17 cellular contexts compared by ENCODE assay signal in genomic region chr10:63169063-63169462, GRCh38. TPM values are rescaled to one million over a fixed set of nuclear protein-coding genes. Genes with fewer than 3 reads are reported as not detected.
DNase-seq lines count a peak whose midpoint lies in the region; ATAC-seq and TF ChIP-seq lines count a peak whose summit lies in the region.
"Had no signal": no experiment of that assay in that cellular context is flagged by ENCODE, and none has a peak within 500 bp of the region (broad histone marks: within the 10 kb centered on the region; RNA-seq: fewer than 3 reads in every experiment).

No MANE protein-coding gene starts in this region.

- H3K27me3 ChIP-seq in breast epithelium, result no peaks in the 10 kb centered on the region
- H3K27me3 ChIP-seq in mammary epithelial cell (ENCODE audit: insufficient read depth, low read length), result no peaks in the 10 kb centered on the region
- no peaks in the 10 kb centered on the region for H3K27me3 ChIP-seq in thyroid gland
- H3K27me3 ChIP-seq in spleen (replicated peaks in 1 of 7), result no peaks in the 10 kb centered on the region

- intact Hi-C loops in breast epithelium (cut with DNase I; ENCODE audit: low total_unique reads), result no loop called here
- intact Hi-C loops in mammary epithelial cell (cut with micrococcal nuclease), result no loop called here
- intact Hi-C loops in thyroid gland (cut with DNase I), result loop anchor here (5.0 kb wide), 1 partner anchor 553 kb away; no protein-coding TSS in a partner anchor
- intact Hi-C loops in spleen (cut with DNase I; ENCODE audit: low total_unique reads), result loop anchor here (5.0 kb wide), 1 partner anchor 553 kb away; no protein-coding TSS in a partner anchor

- peaks cover 42% of the 10 kb centered on the region for H3K4me1 Mint-ChIP-seq in activated T-helper 17 cell treated with anti-CD3 and anti-CD28 coated beads, Interleukin-2, amount 50 U/mL, for 72 hours
- H3K4me1 Mint-ChIP-seq in memory B cell, result peaks cover 12% of the 10 kb centered on the region
- peaks cover 5% of the 10 kb centered on the region for H3K4me1 Mint-ChIP-seq in glutamatergic neuron (ENCODE audit: low read depth, unreplicated experiment)

- H3K27ac ChIP-seq in breast epithelium (peak overlapping the region; percentile 23 to 36), mammary epithelial cell (ENCODE audit: insufficient read depth, low read depth, low read length) (no peak overlapping the region), thyroid gland (peak overlapping the region; percentile 8 to 28 (median 19)), spleen (peak overlapping the region in 4 of 8 donors; percentile 5 to 26 (median 8))
- H3K27ac ChIP-seq: GM23248 had no signal

- H3K4me2 ChIP-seq in mammary epithelial cell (ENCODE audit: insufficient read depth, low read depth, low read length), result no peak overlapping the region

- WGBS in mammary epithelial cell (ENCODE audit: low coverage, missing lambda C conversion rate), result 75% methylated on average over 2 of the region's 2 CpGs
- WGBS in thyroid gland, 2 donors, result 67 to 69% methylated on average over 2 of the region's 2 CpGs
- 75 to 85% (median 82%) methylated on average over 2 of the region's 2 CpGs for whole genome bisulfite sequencing in spleen, 5 donors

- dilution Hi-C loops in mammary epithelial cell (cut with HindIII; ENCODE audit: low sequenced_read_pairs), result loop anchor here (5.0 kb wide), 1 partner anchor 553 kb away; no protein-coding TSS in a partner anchor

- H3K4me1 ChIP-seq in breast epithelium (no peaks in the 10 kb centered on the region), mammary epithelial cell (ENCODE audit: insufficient read depth, low read length) (no peaks in the 10 kb centered on the region), thyroid gland (peaks cover 8 to 15% of the 10 kb centered on the region in 2 donors), spleen (peaks cover 3 to 43% (median 23%) of the 10 kb centered on the region in 6 donors)

- no peak overlapping the region for H3K4me3 ChIP-seq in breast epithelium
- H3K4me3 ChIP-seq in mammary epithelial cell (replicated peaks in 1 of 3; ENCODE audit: insufficient read depth in 1 of 3, low read depth in 2 of 3, low read length in 3 of 3), result no peak overlapping the region
- no peak overlapping the region for H3K4me3 ChIP-seq in thyroid gland (replicated peaks in 1 of 3)
- no peak overlapping the region for H3K4me3 ChIP-seq in spleen
- H3K4me3 ChIP-seq: GM12878, GM23248 had no signal

- CTCF ChIA-PET in mammary epithelial cell (lab: Charles Lee; ENCODE audit: low non-redundant PET), result no interaction called here

- DNase-seq in breast epithelium (ENCODE audit: low spot score in 2 of 2) (no peak), mammary epithelial cell (no peak), memory B cell (ENCODE audit: low spot score in 2 of 2) (no peak), thyroid gland (no peak), foreskin melanocyte (no peak), glutamatergic neuron (no peak), spleen (no peak)
- DNase-seq: Calu3, caudate nucleus, foreskin fibroblast, GM23248, NCI-H2081 treated with DMSO at 0.1 percent for 48 hours, NCI-H82, substantia nigra had no signal

- BruUV-seq in mammary epithelial cell (replicated peaks; lab: Mats Ljungman, UMichigan), result no TSS peak

- TF ChIP-seq CTCF in breast epithelium (IDR thresholded peaks at IDR 0.05) (no peak), mammary epithelial cell (conservative IDR thresholded peaks at IDR 0.05 in 1 of 2, IDR thresholded peaks at IDR 0.05 in 1 of 2; ENCODE audit: extremely low read depth in 1 of 2, insufficient read depth in 1 of 2, low read depth in 1 of 2, low read length in 2 of 2) (no peak), thyroid gland (IDR thresholded peaks at IDR 0.05) (no peak), glutamatergic neuron (IDR thresholded peaks at IDR 0.05; ENCODE audit: partially characterized antibody, unreplicated experiment) (no peak), spleen (IDR thresholded peaks at IDR 0.05 in 8 of 11, conservative IDR thresholded peaks at IDR 0.05 in 3 of 11) (no peak)

- H2AFZ ChIP-seq in mammary epithelial cell (ENCODE audit: low read depth, low read length), result no peak overlapping the region
- H2AFZ ChIP-seq: GM23248 had no signal

- peak overlapping the region; percentile 76 for H3K27ac Mint-ChIP-seq in activated T-helper 17 cell treated with anti-CD3 and anti-CD28 coated beads, Interleukin-2, amount 50 U/mL, for 72 hours
- H3K27ac Mint-ChIP-seq in memory B cell (peak overlapping the region; percentile 75), glutamatergic neuron (ENCODE audit: unreplicated experiment) (no peak overlapping the region)

- ATAC-seq in activated T-helper 17 cell treated with anti-CD3 and anti-CD28 coated beads, Interleukin-2, amount 50 U/mL, for 72 hours (replicated peaks), result no peak
- no peak for ATAC-seq in memory B cell (ENCODE audit: low read depth)
- ATAC-seq: GM12878 had no signal

- TF ChIP-seq POLR2A in breast epithelium (IDR thresholded peaks at IDR 0.05) (no peak), thyroid gland (IDR thresholded peaks at IDR 0.05) (no peak), spleen (IDR thresholded peaks at IDR 0.05) (no peak)

- H4K20me1 ChIP-seq in mammary epithelial cell (ENCODE audit: insufficient read depth, low read length), result no peaks in the 10 kb centered on the region

- H3K36me3 ChIP-seq in breast epithelium (no peaks in the 10 kb centered on the region), mammary epithelial cell (ENCODE audit: insufficient read depth, low read length) (peaks cover 11% of the 10 kb centered on the region), thyroid gland (peaks cover 6 to 8% of the 10 kb centered on the region in 2 donors), spleen (peaks cover 0 to 95% (median 34%) of the 10 kb centered on the region in 6 donors)

- H3K9ac ChIP-seq in mammary epithelial cell (ENCODE audit: insufficient read depth, low read length), result no peak overlapping the region
- H3K9ac ChIP-seq: GM23248 had no signal

- H3K9me3 ChIP-seq in breast epithelium (no peaks in the 10 kb centered on the region), mammary epithelial cell (replicated peaks; ENCODE audit: insufficient read depth, low read length) (no peaks in the 10 kb centered on the region), thyroid gland (no peaks in the 10 kb centered on the region), spleen (no peaks in the 10 kb centered on the region)

- H3K79me2 ChIP-seq in mammary epithelial cell (ENCODE audit: insufficient read depth, low read length), result no peaks in the 10 kb centered on the region

- peaks cover 91% of the 10 kb centered on the region for H3K36me3 Mint-ChIP-seq in activated T-helper 17 cell treated with anti-CD3 and anti-CD28 coated beads, Interleukin-2, amount 50 U/mL, for 72 hours (ENCODE audit: low read depth)
- H3K36me3 Mint-ChIP-seq in memory B cell (peaks cover 29% of the 10 kb centered on the region), glutamatergic neuron (ENCODE audit: unreplicated experiment) (no peaks in the 10 kb centered on the region)

- in situ Hi-C loops in mammary epithelial cell (cut with MboI; ENCODE audit: low sequenced_read_pairs in 2 of 2), result loop anchor here in 1 of 2 donors (10.0 kb wide), 1 partner anchor 546 kb away; no protein-coding TSS in a partner anchor

- H3K27me3 Mint-ChIP-seq in activated T-helper 17 cell treated with anti-CD3 and anti-CD28 coated beads, Interleukin-2, amount 50 U/mL, for 72 hours, result no peaks in the 10 kb centered on the region
- H3K27me3 Mint-ChIP-seq in memory B cell (no peaks in the 10 kb centered on the region), glutamatergic neuron (ENCODE audit: unreplicated experiment) (peaks cover 1% of the 10 kb centered on the region)

- H3K4me3 Mint-ChIP-seq in activated T-helper 17 cell treated with anti-CD3 and anti-CD28 coated beads, Interleukin-2, amount 50 U/mL, for 72 hours, result no peak overlapping the region
- H3K4me3 Mint-ChIP-seq in memory B cell (no peak overlapping the region), glutamatergic neuron (ENCODE audit: unreplicated experiment) (no peak overlapping the region)
- H3K4me3 Mint-ChIP-seq: neural crest cell had no signal

- no peaks in the 10 kb centered on the region for H3K9me3 Mint-ChIP-seq in activated T-helper 17 cell treated with anti-CD3 and anti-CD28 coated beads, Interleukin-2, amount 50 U/mL, for 72 hours
- H3K9me3 Mint-ChIP-seq in memory B cell (no peaks in the 10 kb centered on the region), glutamatergic neuron (ENCODE audit: unreplicated experiment) (no peaks in the 10 kb centered on the region)
- H3K9me3 Mint-ChIP-seq: neural crest cell had no signal

RNA-seq across cellular contexts. Expression of gene NRBF2, which starts 35.9 kb away (rescaled TPM):
- 10 to 100 TPM; 14.7 to 28.5 (median 17.0) TPM for total RNA-seq in breast epithelium
- 10 to 100 TPM; 32.5 to 45.8 TPM for total RNA-seq in mammary epithelial cell
- polyA plus RNA-seq in mammary epithelial cell, result 17.6 TPM
- 14.7 TPM for polyA minus RNA-seq in mammary epithelial cell
- total RNA-seq in activated T-helper 17 cell treated with anti-CD3 and anti-CD28 coated beads, Interleukin-2, amount 50 U/mL, for 72 hours, result 10 to 100 TPM; 21.5 to 22.4 TPM
- total RNA-seq in thyroid gland, result 10 to 100 TPM in 3 of 4 donors, 1 to 10 TPM in 1; 9.3 to 25.8 (median 15.2) TPM
- 31.0 TPM for total RNA-seq in glutamatergic neuron (ENCODE audit: unreplicated experiment)
- total RNA-seq in spleen, result 10 to 100 TPM; 30.1 to 44.1 (median 34.3) TPM
- 10 to 100 TPM; 10.3 to 21.5 (median 14.0) TPM for polyA plus RNA-seq in spleen

Comparison
In these comparisons a context has a peak if more than half of its experiments do, and no peak if none do; other contexts are left out.
1. intact Hi-C loops: an anchor here in thyroid gland (5.0 kb wide) and spleen (5.0 kb wide); none called in breast epithelium and mammary epithelial cell.